In genomic region chr5:92884464-92884863, GRCh38 we compare ENCODE assay signal across 1 cellular context.
TF ChIP-seq lines count a peak whose summit lies in the region.

No MANE protein-coding gene starts in this region.

TF ChIP-seq in SK-N-SH treated with all-trans-retinoic acid at 6 μM for 48 hours, 23 proteins besides CTCF, POLR2A, EP300 and RAD21 (continued from another document):
- TF ChIP-seq CREB5 (CRISPR knock-in tag; IDR thresholded peaks at IDR 0.05; ENCODE audit: low read depth) (0 out of 2 replicates have a peak, but pooled peaks have one; percentile 11), ZNF8 (CRISPR knock-in tag; IDR thresholded peaks at IDR 0.05) (no peak), POU6F1 (CRISPR knock-in tag; IDR thresholded peaks at IDR 0.05; ENCODE audit: borderline replicate concordance, low read depth) (no peak), TCF4 (CRISPR knock-in tag; IDR thresholded peaks at IDR 0.05; ENCODE audit: borderline replicate concordance) (no peak), PPARA (CRISPR knock-in tag; IDR thresholded peaks at IDR 0.05; ENCODE audit: borderline replicate concordance) (no peak), TOX (CRISPR knock-in tag; IDR thresholded peaks at IDR 0.05; ENCODE audit: borderline replicate concordance) (no peak), ISL1 (CRISPR knock-in tag; IDR thresholded peaks at IDR 0.05) (peak; percentile 81; the same call in 1 of the 2 replicates), ZC3H10 (CRISPR knock-in tag; IDR thresholded peaks at IDR 0.05) (no peak)
TF ChIP-seq in SK-N-SH treated with all-trans-retinoic acid at 6 μM for 48 hours: peak in this region for 2.
